1 cellular context compared by ENCODE assay signal in the genomic region with DNA sequence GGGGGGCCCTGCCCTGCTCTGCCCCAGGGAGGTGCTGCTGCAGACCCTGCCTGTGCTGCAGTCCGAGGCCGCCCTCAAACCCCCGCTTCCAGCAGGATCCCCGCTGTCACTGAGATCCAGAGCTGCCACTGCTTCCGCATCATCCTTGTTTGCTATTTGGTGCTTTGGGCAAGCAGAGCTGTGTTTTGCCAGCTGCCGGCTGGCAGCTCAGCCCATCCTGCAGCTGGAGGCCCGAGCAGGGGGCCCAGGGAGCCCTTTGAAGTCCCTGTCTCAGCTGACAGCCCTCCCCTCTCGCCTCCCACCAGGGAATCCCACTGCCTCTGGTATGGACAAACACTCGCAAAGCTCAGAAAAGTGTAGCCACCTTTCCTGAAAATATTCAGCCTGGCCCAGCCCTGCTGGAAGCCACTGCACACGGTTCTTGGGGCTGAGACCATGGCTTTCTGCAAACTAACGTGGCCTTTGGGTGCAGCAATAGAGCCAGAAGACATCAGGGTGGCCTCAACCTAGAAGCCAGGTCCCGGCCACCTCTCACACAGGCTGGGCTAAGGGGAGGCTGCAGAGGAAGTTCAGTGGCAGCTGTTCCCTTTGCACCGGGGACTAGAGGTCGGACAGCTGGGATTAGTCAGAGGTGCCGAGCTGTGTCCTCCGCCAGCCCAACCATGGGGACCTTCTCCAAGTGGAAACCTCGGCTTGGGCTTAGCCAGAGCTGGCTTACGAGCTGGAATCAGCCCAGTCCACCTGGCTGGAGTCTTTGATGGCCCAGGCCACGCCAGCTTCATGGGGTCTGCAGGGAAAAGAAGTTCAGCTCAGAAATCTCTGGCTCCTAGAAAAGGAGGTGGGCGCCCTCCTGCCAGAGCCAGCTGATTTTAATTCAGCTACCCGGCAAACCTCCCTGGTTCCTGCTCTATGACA.
TF ChIP-seq lines count a peak whose summit lies in the region.

No MANE protein-coding gene starts in this region.

TF ChIP-seq in HepG2, 621 proteins besides CTCF, POLR2A, EP300 and RAD21 (continued from another document and continues in another):
- TF ChIP-seq, protein P1, sequence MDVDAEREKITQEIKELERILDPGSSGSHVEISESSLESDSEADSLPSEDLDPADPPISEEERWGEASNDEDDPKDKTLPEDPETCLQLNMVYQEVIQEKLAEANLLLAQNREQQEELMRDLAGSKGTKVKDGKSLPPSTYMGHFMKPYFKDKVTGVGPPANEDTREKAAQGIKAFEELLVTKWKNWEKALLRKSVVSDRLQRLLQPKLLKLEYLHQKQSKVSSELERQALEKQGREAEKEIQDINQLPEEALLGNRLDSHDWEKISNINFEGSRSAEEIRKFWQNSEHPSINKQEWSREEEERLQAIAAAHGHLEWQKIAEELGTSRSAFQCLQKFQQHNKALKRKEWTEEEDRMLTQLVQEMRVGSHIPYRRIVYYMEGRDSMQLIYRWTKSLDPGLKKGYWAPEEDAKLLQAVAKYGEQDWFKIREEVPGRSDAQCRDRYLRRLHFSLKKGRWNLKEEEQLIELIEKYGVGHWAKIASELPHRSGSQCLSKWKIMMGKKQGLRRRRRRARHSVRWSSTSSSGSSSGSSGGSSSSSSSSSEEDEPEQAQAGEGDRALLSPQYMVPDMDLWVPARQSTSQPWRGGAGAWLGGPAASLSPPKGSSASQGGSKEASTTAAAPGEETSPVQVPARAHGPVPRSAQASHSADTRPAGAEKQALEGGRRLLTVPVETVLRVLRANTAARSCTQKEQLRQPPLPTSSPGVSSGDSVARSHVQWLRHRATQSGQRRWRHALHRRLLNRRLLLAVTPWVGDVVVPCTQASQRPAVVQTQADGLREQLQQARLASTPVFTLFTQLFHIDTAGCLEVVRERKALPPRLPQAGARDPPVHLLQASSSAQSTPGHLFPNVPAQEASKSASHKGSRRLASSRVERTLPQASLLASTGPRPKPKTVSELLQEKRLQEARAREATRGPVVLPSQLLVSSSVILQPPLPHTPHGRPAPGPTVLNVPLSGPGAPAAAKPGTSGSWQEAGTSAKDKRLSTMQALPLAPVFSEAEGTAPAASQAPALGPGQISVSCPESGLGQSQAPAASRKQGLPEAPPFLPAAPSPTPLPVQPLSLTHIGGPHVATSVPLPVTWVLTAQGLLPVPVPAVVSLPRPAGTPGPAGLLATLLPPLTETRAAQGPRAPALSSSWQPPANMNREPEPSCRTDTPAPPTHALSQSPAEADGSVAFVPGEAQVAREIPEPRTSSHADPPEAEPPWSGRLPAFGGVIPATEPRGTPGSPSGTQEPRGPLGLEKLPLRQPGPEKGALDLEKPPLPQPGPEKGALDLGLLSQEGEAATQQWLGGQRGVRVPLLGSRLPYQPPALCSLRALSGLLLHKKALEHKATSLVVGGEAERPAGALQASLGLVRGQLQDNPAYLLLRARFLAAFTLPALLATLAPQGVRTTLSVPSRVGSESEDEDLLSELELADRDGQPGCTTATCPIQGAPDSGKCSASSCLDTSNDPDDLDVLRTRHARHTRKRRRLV (CRISPR knock-in tag; IDR thresholded peaks at IDR 0.05) = no peak; the same call in 1 of the 2 replicates
- TF ChIP-seq NKX3-1 (CRISPR knock-in tag; IDR thresholded peaks at IDR 0.05) = no peak
- TF ChIP-seq, protein P2, sequence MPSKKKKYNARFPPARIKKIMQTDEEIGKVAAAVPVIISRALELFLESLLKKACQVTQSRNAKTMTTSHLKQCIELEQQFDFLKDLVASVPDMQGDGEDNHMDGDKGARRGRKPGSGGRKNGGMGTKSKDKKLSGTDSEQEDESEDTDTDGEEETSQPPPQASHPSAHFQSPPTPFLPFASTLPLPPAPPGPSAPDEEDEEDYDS (CRISPR knock-in tag; IDR thresholded peaks at IDR 0.05) = 0 out of 2 replicates have a peak, but pooled peaks have one; percentile 9
- TF ChIP-seq REXO4 (CRISPR knock-in tag; IDR thresholded peaks at IDR 0.05; ENCODE audit: borderline replicate concordance) = no peak
- TF ChIP-seq ELF1 (CRISPR knock-in tag; IDR thresholded peaks at IDR 0.05) = peak; percentile 43; the same call in 1 of the 2 replicates
- TF ChIP-seq NCOA2 (CRISPR knock-in tag; IDR thresholded peaks at IDR 0.05) = peak; percentile 39; the same call in 1 of the 2 replicates
- TF ChIP-seq, protein P3, sequence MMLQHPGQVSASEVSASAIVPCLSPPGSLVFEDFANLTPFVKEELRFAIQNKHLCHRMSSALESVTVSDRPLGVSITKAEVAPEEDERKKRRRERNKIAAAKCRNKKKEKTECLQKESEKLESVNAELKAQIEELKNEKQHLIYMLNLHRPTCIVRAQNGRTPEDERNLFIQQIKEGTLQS (CRISPR knock-in tag; IDR thresholded peaks at IDR 0.05) = peak; percentile 60; the same call in 1 of the 2 replicates
- 0 out of 2 replicates have a peak, but pooled peaks have one; percentile 35 for TF ChIP-seq ZNF605 (CRISPR knock-in tag; IDR thresholded peaks at IDR 0.05)
- TF ChIP-seq HNF4G (IDR thresholded peaks at IDR 0.05; ENCODE audit: borderline replicate concordance, low read depth, low read length) = peak; percentile 60; the same call in 1 of the 2 replicates
- TF ChIP-seq HNF4G (CRISPR knock-in tag; IDR thresholded peaks at IDR 0.05; ENCODE audit: borderline replicate concordance, low read depth) = peak; percentile 23; the same call in 1 of the 2 replicates
- TF ChIP-seq ZNF747 (CRISPR knock-in tag; IDR thresholded peaks at IDR 0.05; ENCODE audit: borderline replicate concordance) = peak; percentile 70; the same call in 1 of the 2 replicates
- TF ChIP-seq ZNF709 (CRISPR knock-in tag; IDR thresholded peaks at IDR 0.05) = 0 out of 2 replicates have a peak, but pooled peaks have one; percentile 19
- peak; percentile 31 for TF ChIP-seq GATAD1 (CRISPR knock-in tag; IDR thresholded peaks at IDR 0.05)
- no peak for TF ChIP-seq MEF2D (CRISPR knock-in tag; IDR thresholded peaks at IDR 0.05)
- 0 out of 2 replicates have a peak, but pooled peaks have one; percentile 42 for TF ChIP-seq NFIB (CRISPR knock-in tag; IDR thresholded peaks at IDR 0.05; ENCODE audit: borderline replicate concordance)
- TF ChIP-seq, protein P4, sequence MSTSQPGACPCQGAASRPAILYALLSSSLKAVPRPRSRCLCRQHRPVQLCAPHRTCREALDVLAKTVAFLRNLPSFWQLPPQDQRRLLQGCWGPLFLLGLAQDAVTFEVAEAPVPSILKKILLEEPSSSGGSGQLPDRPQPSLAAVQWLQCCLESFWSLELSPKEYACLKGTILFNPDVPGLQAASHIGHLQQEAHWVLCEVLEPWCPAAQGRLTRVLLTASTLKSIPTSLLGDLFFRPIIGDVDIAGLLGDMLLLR (CRISPR knock-in tag; IDR thresholded peaks at IDR 0.05) = no peak
- no peak for TF ChIP-seq ZNF670 (CRISPR knock-in tag; IDR thresholded peaks at IDR 0.05; ENCODE audit: borderline replicate concordance)
- no peak for TF ChIP-seq ZNF333 (CRISPR knock-in tag; IDR thresholded peaks at IDR 0.05; ENCODE audit: borderline replicate concordance)
- TF ChIP-seq ZSCAN31 (CRISPR knock-in tag; IDR thresholded peaks at IDR 0.05; ENCODE audit: low read depth) = peak; percentile 39; the same call in 1 of the 2 replicates
- TF ChIP-seq PHF21A (CRISPR knock-in tag; IDR thresholded peaks at IDR 0.05) = peak; percentile 70; the same call in 1 of the 2 replicates
- no peak for TF ChIP-seq ZNF180 (CRISPR knock-in tag; IDR thresholded peaks at IDR 0.05; ENCODE audit: borderline replicate concordance, low read depth)
- TF ChIP-seq SSRP1 (CRISPR knock-in tag; IDR thresholded peaks at IDR 0.05) = no peak
- TF ChIP-seq HNF4A (CRISPR knock-in tag; IDR thresholded peaks at IDR 0.05) = peak; percentile 75
- TF ChIP-seq, protein P5, sequence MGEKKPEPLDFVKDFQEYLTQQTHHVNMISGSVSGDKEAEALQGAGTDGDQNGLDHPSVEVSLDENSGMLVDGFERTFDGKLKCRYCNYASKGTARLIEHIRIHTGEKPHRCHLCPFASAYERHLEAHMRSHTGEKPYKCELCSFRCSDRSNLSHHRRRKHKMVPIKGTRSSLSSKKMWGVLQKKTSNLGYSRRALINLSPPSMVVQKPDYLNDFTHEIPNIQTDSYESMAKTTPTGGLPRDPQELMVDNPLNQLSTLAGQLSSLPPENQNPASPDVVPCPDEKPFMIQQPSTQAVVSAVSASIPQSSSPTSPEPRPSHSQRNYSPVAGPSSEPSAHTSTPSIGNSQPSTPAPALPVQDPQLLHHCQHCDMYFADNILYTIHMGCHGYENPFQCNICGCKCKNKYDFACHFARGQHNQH (CRISPR knock-in tag; IDR thresholded peaks at IDR 0.05) = peak; percentile 32; the same call in 1 of the 2 replicates
- TF ChIP-seq KLF15 (CRISPR knock-in tag; IDR thresholded peaks at IDR 0.05; ENCODE audit: borderline replicate concordance) = no peak
- no peak for TF ChIP-seq STAG1 (CRISPR knock-in tag; IDR thresholded peaks at IDR 0.05)
- TF ChIP-seq ZSCAN29 (CRISPR knock-in tag; conservative IDR thresholded peaks at IDR 0.05) = peak; percentile 57; the same call in 1 of the 2 replicates
- TF ChIP-seq RORA (CRISPR knock-in tag; IDR thresholded peaks at IDR 0.05) = no peak
- no peak for TF ChIP-seq GABPA (IDR thresholded peaks at IDR 0.05; ENCODE audit: low read depth, low read length)
- TF ChIP-seq GABPA (CRISPR knock-in tag; IDR thresholded peaks at IDR 0.05; ENCODE audit: low read depth) = peak; percentile 11; the same call in 1 of the 2 replicates
- TF ChIP-seq, protein P6, sequence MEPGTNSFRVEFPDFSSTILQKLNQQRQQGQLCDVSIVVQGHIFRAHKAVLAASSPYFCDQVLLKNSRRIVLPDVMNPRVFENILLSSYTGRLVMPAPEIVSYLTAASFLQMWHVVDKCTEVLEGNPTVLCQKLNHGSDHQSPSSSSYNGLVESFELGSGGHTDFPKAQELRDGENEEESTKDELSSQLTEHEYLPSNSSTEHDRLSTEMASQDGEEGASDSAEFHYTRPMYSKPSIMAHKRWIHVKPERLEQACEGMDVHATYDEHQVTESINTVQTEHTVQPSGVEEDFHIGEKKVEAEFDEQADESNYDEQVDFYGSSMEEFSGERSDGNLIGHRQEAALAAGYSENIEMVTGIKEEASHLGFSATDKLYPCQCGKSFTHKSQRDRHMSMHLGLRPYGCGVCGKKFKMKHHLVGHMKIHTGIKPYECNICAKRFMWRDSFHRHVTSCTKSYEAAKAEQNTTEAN (CRISPR knock-in tag; conservative IDR thresholded peaks at IDR 0.05) = no peak
- TF ChIP-seq ZFY (CRISPR knock-in tag; IDR thresholded peaks at IDR 0.05) = peak; percentile 23; the same call in 1 of the 2 replicates
- TF ChIP-seq ZNF652 (CRISPR knock-in tag; IDR thresholded peaks at IDR 0.05; ENCODE audit: borderline replicate concordance, low read depth) = no peak
- TF ChIP-seq PITX1 (CRISPR knock-in tag; IDR thresholded peaks at IDR 0.05) = peak; percentile 89
- TF ChIP-seq, protein P7, sequence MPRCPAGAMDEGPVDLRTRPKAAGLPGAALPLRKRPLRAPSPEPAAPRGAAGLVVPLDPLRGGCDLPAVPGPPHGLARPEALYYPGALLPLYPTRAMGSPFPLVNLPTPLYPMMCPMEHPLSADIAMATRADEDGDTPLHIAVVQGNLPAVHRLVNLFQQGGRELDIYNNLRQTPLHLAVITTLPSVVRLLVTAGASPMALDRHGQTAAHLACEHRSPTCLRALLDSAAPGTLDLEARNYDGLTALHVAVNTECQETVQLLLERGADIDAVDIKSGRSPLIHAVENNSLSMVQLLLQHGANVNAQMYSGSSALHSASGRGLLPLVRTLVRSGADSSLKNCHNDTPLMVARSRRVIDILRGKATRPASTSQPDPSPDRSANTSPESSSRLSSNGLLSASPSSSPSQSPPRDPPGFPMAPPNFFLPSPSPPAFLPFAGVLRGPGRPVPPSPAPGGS (CRISPR knock-in tag; IDR thresholded peaks at IDR 0.05) = peak; percentile 15; the same call in 1 of the 2 replicates
- TF ChIP-seq, protein P8, sequence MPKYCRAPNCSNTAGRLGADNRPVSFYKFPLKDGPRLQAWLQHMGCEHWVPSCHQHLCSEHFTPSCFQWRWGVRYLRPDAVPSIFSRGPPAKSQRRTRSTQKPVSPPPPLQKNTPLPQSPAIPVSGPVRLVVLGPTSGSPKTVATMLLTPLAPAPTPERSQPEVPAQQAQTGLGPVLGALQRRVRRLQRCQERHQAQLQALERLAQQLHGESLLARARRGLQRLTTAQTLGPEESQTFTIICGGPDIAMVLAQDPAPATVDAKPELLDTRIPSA (CRISPR knock-in tag; IDR thresholded peaks at IDR 0.05; ENCODE audit: borderline replicate concordance) = 0 out of 2 replicates have a peak, but pooled peaks have one; percentile 27
- peak in 1 of 2 experiments; percentile 30; a peak in 1 of 4 replicates for TF ChIP-seq NR2F1 (CRISPR knock-in tag; IDR thresholded peaks at IDR 0.05)
- TF ChIP-seq ZNF562 (CRISPR knock-in tag; IDR thresholded peaks at IDR 0.05; ENCODE audit: borderline replicate concordance) = no peak
- TF ChIP-seq, protein P9, sequence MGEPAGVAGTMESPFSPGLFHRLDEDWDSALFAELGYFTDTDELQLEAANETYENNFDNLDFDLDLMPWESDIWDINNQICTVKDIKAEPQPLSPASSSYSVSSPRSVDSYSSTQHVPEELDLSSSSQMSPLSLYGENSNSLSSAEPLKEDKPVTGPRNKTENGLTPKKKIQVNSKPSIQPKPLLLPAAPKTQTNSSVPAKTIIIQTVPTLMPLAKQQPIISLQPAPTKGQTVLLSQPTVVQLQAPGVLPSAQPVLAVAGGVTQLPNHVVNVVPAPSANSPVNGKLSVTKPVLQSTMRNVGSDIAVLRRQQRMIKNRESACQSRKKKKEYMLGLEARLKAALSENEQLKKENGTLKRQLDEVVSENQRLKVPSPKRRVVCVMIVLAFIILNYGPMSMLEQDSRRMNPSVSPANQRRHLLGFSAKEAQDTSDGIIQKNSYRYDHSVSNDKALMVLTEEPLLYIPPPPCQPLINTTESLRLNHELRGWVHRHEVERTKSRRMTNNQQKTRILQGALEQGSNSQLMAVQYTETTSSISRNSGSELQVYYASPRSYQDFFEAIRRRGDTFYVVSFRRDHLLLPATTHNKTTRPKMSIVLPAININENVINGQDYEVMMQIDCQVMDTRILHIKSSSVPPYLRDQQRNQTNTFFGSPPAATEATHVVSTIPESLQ (CRISPR knock-in tag; conservative IDR thresholded peaks at IDR 0.05) = no peak
- TF ChIP-seq MATR3 (CRISPR knock-in tag; IDR thresholded peaks at IDR 0.05) = no peak
- TF ChIP-seq SNAPC2 (CRISPR knock-in tag; IDR thresholded peaks at IDR 0.05) = no peak
- TF ChIP-seq IKZF4 (CRISPR knock-in tag; IDR thresholded peaks at IDR 0.05; ENCODE audit: borderline replicate concordance, low read depth, not compliant biosample characterization) = no peak
- no peak for TF ChIP-seq PAX8 (CRISPR knock-in tag; IDR thresholded peaks at IDR 0.05; ENCODE audit: borderline replicate concordance)
- no peak for TF ChIP-seq CENPX (CRISPR knock-in tag; IDR thresholded peaks at IDR 0.05)
- no peak for TF ChIP-seq MBNL3 (CRISPR knock-in tag; conservative IDR thresholded peaks at IDR 0.05)
